Comparison of ENCODE assay signal across 6 cellular contexts in genomic region chr19:18278521-18279265, GRCh38.
DNase-seq lines count a peak whose midpoint lies in the region; ATAC-seq lines count a peak whose summit lies in the region.

No MANE protein-coding gene starts in this region.

- no peaks in the 10 kb centered on the region for H3K27me3 ChIP-seq in BLaER1

- H3K4me3 ChIP-seq in BLaER1 (peak overlapping the region; percentile 99), SK-N-MC (peak overlapping the region; percentile 96)

- H3K9me3 ChIP-seq in BLaER1, result no peaks in the 10 kb centered on the region
- no peaks in the 10 kb centered on the region for H3K9me3 ChIP-seq in SK-N-MC (ENCODE audit: low read depth, low read length)

- DNase-seq in SK-N-MC (ENCODE audit: low read depth, low spot score) (no peak), epidermal melanocyte (ENCODE audit: insufficient read length, low spot score) (peak; percentile 11), hippocampal formation (lab: John Stamatoyannopoulos, UW) (no peak)
- peak; percentile 41 for DNase-seq in stimulated activated CD4-positive, alpha-beta T cell treated with anti-CD3 and anti-CD28 coated beads, Interleukin-12 subunit alpha, Interleukin-12 subunit beta, amount 100 ng/mL, for 4 hours

- peaks cover 54% of the 10 kb centered on the region for H3K4me1 ChIP-seq in BLaER1

- peaks cover 74% of the 10 kb centered on the region for H4K20me1 ChIP-seq in BLaER1

- H3K27ac ChIP-seq in BLaER1 (peak overlapping the region; percentile 100; the same call in 1 of the 2 replicates), SK-N-MC (0 out of 2 replicates have a peak overlapping the region, but pooled peaks have one; percentile 47)

- ATAC-seq in GM21526 (IDR thresholded peaks at IDR 0.05; ENCODE audit: low FRiP score, unreplicated experiment), result no peak

- H3K9ac ChIP-seq in BLaER1, result peak overlapping the region; percentile 100
- H3K9ac ChIP-seq in SK-N-MC (ENCODE audit: insufficient read length), result peak overlapping the region; percentile 94

- peaks cover 51% of the 10 kb centered on the region for H3K36me3 ChIP-seq in BLaER1
- peaks cover 11% of the 10 kb centered on the region for H3K36me3 ChIP-seq in SK-N-MC (ENCODE audit: insufficient read depth, low read length)

- H3K4me2 ChIP-seq in BLaER1, result peak overlapping the region; percentile 95

Comparison
In these comparisons a context has a peak if more than half of its experiments do, and no peak if none do; other contexts are left out.
1. DNase-seq: peak in epidermal melanocyte (single experiment) and stimulated activated CD4-positive, alpha-beta T cell treated with anti-CD3 and anti-CD28 coated beads, Interleukin-12 subunit alpha, Interleukin-12 subunit beta, amount 100 ng/mL, for 4 hours (single experiment); none in SK-N-MC (single experiment) and hippocampal formation (0 of 2).